ENCODE assay signal across 1 cellular context in the genomic region with DNA sequence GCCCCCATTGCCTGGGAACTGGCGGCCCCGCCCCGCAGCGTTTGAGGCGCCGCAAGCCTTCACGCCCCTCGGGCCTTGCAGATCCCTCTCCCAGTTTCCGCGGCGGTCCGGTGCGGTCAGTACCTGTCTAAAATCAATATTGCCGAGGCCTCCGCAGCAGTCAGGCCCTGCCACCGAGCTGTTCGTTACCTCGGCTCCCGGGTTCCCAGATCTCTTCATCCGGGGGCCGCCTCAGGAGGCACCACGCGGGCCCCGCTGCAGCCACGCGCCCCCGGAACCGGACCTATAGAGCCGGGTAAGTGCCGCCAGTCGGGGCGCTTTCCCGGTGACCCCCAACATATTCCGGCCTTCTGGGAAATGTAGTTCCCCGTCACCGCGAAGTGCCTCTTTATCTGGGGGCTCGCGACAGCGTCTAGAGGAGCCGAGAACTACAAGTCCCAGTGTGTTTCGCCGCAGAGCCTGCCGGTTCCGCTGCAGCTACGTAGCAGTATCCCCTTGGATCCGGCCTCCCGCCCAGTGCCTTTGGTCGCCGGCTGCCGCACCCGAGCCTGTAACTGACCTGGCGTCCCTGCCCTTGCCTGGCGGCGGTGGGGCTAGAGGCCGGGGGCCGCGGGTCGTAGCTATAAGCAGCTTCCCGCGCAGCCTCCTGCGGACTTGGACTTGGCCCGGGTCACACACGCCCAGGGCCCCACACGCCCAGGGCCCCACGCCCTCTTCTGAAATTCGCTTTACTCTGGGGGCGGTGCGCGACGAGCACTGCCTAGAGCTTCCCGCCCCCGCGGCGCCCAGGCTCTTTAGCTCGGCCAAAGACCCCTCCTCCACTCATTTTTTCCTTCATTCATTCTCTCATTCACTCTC.
TF ChIP-seq lines count a peak whose summit lies in the region.

Gene PEMT (minus strand): TSS at position 301 of the 858 bp plus-strand sequence. CDS start 82 bp downstream, at position 219.

TF ChIP-seq in GM12878, 131 proteins besides CTCF, POLR2A, EP300 and RAD21 (continued from another document and continues in another):
- TF ChIP-seq, protein P1, sequence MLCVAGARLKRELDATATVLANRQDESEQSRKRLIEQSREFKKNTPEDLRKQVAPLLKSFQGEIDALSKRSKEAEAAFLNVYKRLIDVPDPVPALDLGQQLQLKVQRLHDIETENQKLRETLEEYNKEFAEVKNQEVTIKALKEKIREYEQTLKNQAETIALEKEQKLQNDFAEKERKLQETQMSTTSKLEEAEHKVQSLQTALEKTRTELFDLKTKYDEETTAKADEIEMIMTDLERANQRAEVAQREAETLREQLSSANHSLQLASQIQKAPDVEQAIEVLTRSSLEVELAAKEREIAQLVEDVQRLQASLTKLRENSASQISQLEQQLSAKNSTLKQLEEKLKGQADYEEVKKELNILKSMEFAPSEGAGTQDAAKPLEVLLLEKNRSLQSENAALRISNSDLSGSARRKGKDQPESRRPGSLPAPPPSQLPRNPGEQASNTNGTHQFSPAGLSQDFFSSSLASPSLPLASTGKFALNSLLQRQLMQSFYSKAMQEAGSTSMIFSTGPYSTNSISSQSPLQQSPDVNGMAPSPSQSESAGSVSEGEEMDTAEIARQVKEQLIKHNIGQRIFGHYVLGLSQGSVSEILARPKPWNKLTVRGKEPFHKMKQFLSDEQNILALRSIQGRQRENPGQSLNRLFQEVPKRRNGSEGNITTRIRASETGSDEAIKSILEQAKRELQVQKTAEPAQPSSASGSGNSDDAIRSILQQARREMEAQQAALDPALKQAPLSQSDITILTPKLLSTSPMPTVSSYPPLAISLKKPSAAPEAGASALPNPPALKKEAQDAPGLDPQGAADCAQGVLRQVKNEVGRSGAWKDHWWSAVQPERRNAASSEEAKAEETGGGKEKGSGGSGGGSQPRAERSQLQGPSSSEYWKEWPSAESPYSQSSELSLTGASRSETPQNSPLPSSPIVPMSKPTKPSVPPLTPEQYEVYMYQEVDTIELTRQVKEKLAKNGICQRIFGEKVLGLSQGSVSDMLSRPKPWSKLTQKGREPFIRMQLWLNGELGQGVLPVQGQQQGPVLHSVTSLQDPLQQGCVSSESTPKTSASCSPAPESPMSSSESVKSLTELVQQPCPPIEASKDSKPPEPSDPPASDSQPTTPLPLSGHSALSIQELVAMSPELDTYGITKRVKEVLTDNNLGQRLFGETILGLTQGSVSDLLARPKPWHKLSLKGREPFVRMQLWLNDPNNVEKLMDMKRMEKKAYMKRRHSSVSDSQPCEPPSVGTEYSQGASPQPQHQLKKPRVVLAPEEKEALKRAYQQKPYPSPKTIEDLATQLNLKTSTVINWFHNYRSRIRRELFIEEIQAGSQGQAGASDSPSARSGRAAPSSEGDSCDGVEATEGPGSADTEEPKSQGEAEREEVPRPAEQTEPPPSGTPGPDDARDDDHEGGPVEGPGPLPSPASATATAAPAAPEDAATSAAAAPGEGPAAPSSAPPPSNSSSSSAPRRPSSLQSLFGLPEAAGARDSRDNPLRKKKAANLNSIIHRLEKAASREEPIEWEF (IDR thresholded peaks at IDR 0.05; ENCODE audit: insufficient replicate concordance, low read depth, low read length): no peak
- TF ChIP-seq CHD1 (IDR thresholded peaks at IDR 0.05; ENCODE audit: low read depth, low read length): no peak
- peak; percentile 98 for TF ChIP-seq SIX5 (IDR thresholded peaks at IDR 0.05; ENCODE audit: low read depth, low read length, severe bottlenecking)
- peak; percentile 81 for TF ChIP-seq NR2C1 (IDR thresholded peaks at IDR 0.05)
- no peak for TF ChIP-seq ZNF592 (IDR thresholded peaks at IDR 0.05)
- no peak for TF ChIP-seq E2F4 (IDR thresholded peaks at IDR 0.05; ENCODE audit: low read depth, low read length)
- peak; percentile 60; the same call in 1 of the 2 replicates for TF ChIP-seq NR2F1 (conservative IDR thresholded peaks at IDR 0.05)
- TF ChIP-seq ZSCAN29 (IDR thresholded peaks at IDR 0.05): peak; percentile 71; the same call in 1 of the 2 replicates
- peak; percentile 44; the same call in 1 of the 2 replicates for TF ChIP-seq GATAD2B (conservative IDR thresholded peaks at IDR 0.05; ENCODE audit: low read depth)
- 0 out of 2 replicates have a peak, but pooled peaks have one; percentile 30 for TF ChIP-seq BACH1 (IDR thresholded peaks at IDR 0.05; ENCODE audit: borderline replicate concordance)
- TF ChIP-seq, protein P2, sequence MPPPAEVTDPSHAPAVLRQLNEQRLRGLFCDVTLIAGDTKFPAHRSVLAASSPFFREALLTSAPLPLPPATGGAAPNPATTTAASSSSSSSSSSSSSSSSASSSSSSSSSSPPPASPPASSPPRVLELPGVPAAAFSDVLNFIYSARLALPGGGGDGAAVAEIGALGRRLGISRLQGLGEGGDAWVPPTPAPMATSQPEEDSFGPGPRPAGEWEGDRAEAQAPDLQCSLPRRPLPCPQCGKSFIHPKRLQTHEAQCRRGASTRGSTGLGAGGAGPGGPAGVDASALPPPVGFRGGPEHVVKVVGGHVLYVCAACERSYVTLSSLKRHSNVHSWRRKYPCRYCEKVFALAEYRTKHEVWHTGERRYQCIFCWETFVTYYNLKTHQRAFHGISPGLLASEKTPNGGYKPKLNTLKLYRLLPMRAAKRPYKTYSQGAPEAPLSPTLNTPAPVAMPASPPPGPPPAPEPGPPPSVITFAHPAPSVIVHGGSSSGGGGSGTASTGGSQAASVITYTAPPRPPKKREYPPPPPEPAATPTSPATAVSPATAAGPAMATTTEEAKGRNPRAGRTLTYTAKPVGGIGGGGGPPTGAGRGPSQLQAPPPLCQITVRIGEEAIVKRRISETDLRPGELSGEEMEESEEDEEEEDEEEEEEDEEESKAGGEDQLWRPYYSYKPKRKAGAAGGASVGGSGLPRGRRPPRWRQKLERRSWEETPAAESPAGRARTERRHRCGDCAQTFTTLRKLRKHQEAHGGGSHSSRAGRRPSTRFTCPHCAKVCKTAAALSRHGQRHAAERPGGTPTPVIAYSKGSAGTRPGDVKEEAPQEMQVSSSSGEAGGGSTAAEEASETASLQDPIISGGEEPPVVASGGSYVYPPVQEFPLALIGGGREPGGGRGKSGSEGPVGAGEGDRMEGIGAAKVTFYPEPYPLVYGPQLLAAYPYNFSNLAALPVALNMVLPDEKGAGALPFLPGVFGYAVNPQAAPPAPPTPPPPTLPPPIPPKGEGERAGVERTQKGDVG (CRISPR knock-in tag; IDR thresholded peaks at IDR 0.05): no peak
- TF ChIP-seq, protein P3, sequence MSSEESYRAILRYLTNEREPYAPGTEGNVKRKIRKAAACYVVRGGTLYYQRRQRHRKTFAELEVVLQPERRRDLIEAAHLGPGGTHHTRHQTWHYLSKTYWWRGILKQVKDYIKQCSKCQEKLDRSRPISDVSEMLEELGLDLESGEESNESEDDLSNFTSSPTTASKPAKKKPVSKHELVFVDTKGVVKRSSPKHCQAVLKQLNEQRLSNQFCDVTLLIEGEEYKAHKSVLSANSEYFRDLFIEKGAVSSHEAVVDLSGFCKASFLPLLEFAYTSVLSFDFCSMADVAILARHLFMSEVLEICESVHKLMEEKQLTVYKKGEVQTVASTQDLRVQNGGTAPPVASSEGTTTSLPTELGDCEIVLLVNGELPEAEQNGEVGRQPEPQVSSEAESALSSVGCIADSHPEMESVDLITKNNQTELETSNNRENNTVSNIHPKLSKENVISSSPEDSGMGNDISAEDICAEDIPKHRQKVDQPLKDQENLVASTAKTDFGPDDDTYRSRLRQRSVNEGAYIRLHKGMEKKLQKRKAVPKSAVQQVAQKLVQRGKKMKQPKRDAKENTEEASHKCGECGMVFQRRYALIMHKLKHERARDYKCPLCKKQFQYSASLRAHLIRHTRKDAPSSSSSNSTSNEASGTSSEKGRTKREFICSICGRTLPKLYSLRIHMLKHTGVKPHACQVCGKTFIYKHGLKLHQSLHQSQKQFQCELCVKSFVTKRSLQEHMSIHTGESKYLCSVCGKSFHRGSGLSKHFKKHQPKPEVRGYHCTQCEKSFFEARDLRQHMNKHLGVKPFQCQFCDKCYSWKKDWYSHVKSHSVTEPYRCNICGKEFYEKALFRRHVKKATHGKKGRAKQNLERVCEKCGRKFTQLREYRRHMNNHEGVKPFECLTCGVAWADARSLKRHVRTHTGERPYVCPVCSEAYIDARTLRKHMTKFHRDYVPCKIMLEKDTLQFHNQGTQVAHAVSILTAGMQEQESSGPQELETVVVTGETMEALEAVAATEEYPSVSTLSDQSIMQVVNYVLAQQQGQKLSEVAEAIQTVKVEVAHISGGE (CRISPR knock-in tag; IDR thresholded peaks at IDR 0.05): peak; percentile 97
- TF ChIP-seq EGR1 (IDR thresholded peaks at IDR 0.05; ENCODE audit: borderline replicate concordance in 1 of 2, low read depth in 2 of 2, low read length in 2 of 2): peak in 1 of 2 experiments; percentile 87; a peak in 2 of 3 replicates
- TF ChIP-seq, protein P4, sequence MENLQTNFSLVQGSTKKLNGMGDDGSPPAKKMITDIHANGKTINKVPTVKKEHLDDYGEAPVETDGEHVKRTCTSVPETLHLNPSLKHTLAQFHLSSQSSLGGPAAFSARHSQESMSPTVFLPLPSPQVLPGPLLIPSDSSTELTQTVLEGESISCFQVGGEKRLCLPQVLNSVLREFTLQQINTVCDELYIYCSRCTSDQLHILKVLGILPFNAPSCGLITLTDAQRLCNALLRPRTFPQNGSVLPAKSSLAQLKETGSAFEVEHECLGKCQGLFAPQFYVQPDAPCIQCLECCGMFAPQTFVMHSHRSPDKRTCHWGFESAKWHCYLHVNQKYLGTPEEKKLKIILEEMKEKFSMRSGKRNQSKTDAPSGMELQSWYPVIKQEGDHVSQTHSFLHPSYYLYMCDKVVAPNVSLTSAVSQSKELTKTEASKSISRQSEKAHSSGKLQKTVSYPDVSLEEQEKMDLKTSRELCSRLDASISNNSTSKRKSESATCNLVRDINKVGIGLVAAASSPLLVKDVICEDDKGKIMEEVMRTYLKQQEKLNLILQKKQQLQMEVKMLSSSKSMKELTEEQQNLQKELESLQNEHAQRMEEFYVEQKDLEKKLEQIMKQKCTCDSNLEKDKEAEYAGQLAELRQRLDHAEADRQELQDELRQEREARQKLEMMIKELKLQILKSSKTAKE (IDR thresholded peaks at IDR 0.05; ENCODE audit: low read depth, poor library complexity, severe bottlenecking): no peak
- TF ChIP-seq CBX5 (IDR thresholded peaks at IDR 0.05; ENCODE audit: low read depth): 0 out of 2 replicates have a peak, but pooled peaks have one; percentile 54
- TF ChIP-seq CREB1 (IDR thresholded peaks at IDR 0.05; ENCODE audit: low read depth): peak; percentile 93
- no peak for TF ChIP-seq SUPT20H (IDR thresholded peaks at IDR 0.05; ENCODE audit: borderline replicate concordance, control insufficient read depth, low read depth, low read length)
- TF ChIP-seq BRCA1 (IDR thresholded peaks at IDR 0.05; ENCODE audit: low read depth, low read length): no peak
- no peak for TF ChIP-seq HDGF (IDR thresholded peaks at IDR 0.05)
- peak; percentile 12 for TF ChIP-seq ZZZ3 (IDR thresholded peaks at IDR 0.05; ENCODE audit: control insufficient read depth, insufficient read length, low read depth)
- peak; percentile 55; the same call in 1 of the 2 replicates for TF ChIP-seq EED (IDR thresholded peaks at IDR 0.05; ENCODE audit: low read depth)
- TF ChIP-seq RAD51 (IDR thresholded peaks at IDR 0.05): no peak
- TF ChIP-seq, protein P5, sequence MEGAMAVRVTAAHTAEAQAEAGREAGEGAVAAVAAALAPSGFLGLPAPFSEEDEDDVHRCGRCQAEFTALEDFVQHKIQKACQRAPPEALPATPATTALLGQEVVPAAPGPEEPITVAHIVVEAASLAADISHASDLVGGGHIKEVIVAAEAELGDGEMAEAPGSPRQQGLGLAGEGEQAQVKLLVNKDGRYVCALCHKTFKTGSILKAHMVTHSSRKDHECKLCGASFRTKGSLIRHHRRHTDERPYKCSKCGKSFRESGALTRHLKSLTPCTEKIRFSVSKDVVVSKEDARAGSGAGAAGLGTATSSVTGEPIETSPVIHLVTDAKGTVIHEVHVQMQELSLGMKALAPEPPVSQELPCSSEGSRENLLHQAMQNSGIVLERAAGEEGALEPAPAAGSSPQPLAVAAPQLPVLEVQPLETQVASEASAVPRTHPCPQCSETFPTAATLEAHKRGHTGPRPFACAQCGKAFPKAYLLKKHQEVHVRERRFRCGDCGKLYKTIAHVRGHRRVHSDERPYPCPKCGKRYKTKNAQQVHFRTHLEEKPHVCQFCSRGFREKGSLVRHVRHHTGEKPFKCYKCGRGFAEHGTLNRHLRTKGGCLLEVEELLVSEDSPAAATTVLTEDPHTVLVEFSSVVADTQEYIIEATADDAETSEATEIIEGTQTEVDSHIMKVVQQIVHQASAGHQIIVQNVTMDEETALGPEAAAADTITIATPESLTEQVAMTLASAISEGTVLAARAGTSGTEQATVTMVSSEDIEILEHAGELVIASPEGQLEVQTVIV (IDR thresholded peaks at IDR 0.05; ENCODE audit: borderline replicate concordance, partially characterized antibody): peak; percentile 45
- peak; percentile 97 for TF ChIP-seq CREM (IDR thresholded peaks at IDR 0.05; ENCODE audit: low read depth)
- TF ChIP-seq POLR2AphosphoS2 (IDR thresholded peaks at IDR 0.05; ENCODE audit: low read depth, low read length): 0 out of 2 replicates have a peak, but pooled peaks have one; percentile 55
- peak; percentile 84 for TF ChIP-seq RUNX3 (IDR thresholded peaks at IDR 0.05; ENCODE audit: low read length)
- TF ChIP-seq SREBF1 (IDR thresholded peaks at IDR 0.05; ENCODE audit: low read length): peak; percentile 88
